ENCODE assay signal across 1 cellular context in genomic region chr4:183261953-183262775, GRCh38.
A peak's percentile ranks its signal among the peaks of the same experiment; 100 is the strongest.
TF ChIP-seq lines count a peak whose summit lies in the region.

No MANE protein-coding gene starts in this region.

TF ChIP-seq in HepG2, 621 proteins besides CTCF, POLR2A, EP300 and RAD21 (continued from another document and continues in another):
- no peak for TF ChIP-seq ZBTB40 (IDR thresholded peaks at IDR 0.05)
- TF ChIP-seq ZBTB40 (CRISPR knock-in tag; IDR thresholded peaks at IDR 0.05): no peak
- TF ChIP-seq TP53 (CRISPR knock-in tag; conservative IDR thresholded peaks at IDR 0.05): no peak
- no peak for TF ChIP-seq RCOR2 (CRISPR knock-in tag; IDR thresholded peaks at IDR 0.05)
- no peak for TF ChIP-seq NR2F1 (CRISPR knock-in tag; IDR thresholded peaks at IDR 0.05)
- no peak for TF ChIP-seq ZNF557 (CRISPR knock-in tag; IDR thresholded peaks at IDR 0.05)
- TF ChIP-seq GABPB1 (CRISPR knock-in tag; IDR thresholded peaks at IDR 0.05): no peak
- no peak for TF ChIP-seq RFX1 (IDR thresholded peaks at IDR 0.05)
- TF ChIP-seq HOXA9 (CRISPR knock-in tag; IDR thresholded peaks at IDR 0.05; ENCODE audit: borderline replicate concordance): no peak
- 0 out of 2 replicates have a peak, but pooled peaks have one; percentile 51 for TF ChIP-seq RNF219 (CRISPR knock-in tag; IDR thresholded peaks at IDR 0.05)
- TF ChIP-seq ELK4 (CRISPR knock-in tag; IDR thresholded peaks at IDR 0.05; ENCODE audit: borderline replicate concordance): no peak
- TF ChIP-seq NPAS2 (CRISPR knock-in tag; IDR thresholded peaks at IDR 0.05; ENCODE audit: borderline replicate concordance): no peak
- TF ChIP-seq SIX4 (CRISPR knock-in tag; IDR thresholded peaks at IDR 0.05): no peak
- TF ChIP-seq ARNTL (CRISPR knock-in tag; IDR thresholded peaks at IDR 0.05): no peak
- no peak for TF ChIP-seq ZMYM2 (CRISPR knock-in tag; IDR thresholded peaks at IDR 0.05)
- TF ChIP-seq HNRNPL (IDR thresholded peaks at IDR 0.05; ENCODE audit: low read depth, low read length): no peak
- TF ChIP-seq SOX5 (CRISPR knock-in tag; IDR thresholded peaks at IDR 0.05; ENCODE audit: borderline replicate concordance): no peak
- TF ChIP-seq ZNF136 (CRISPR knock-in tag; IDR thresholded peaks at IDR 0.05; ENCODE audit: low read depth): no peak
- no peak for TF ChIP-seq ZBTB3 (CRISPR knock-in tag; IDR thresholded peaks at IDR 0.05; ENCODE audit: borderline replicate concordance, low read depth)
- TF ChIP-seq ZNF780A (CRISPR knock-in tag; IDR thresholded peaks at IDR 0.05): no peak
- TF ChIP-seq CCAR2 (optimal IDR thresholded peaks at IDR 0.05; ENCODE audit: low read depth, low read length): no peak
- TF ChIP-seq GTF2F1 (IDR thresholded peaks at IDR 0.05; ENCODE audit: low read length): no peak
- no peak for TF ChIP-seq PBX3 (CRISPR knock-in tag; IDR thresholded peaks at IDR 0.05; ENCODE audit: borderline replicate concordance)
- TF ChIP-seq BCLAF1 (IDR thresholded peaks at IDR 0.05): no peak
- TF ChIP-seq SATB2 (CRISPR knock-in tag; IDR thresholded peaks at IDR 0.05): no peak
- TF ChIP-seq ZNF749 (CRISPR knock-in tag; IDR thresholded peaks at IDR 0.05; ENCODE audit: borderline replicate concordance): no peak
- TF ChIP-seq SYNCRIP (IDR thresholded peaks at IDR 0.05; ENCODE audit: insufficient read depth, low read depth, low read length): no peak
- no peak for TF ChIP-seq PPARG (CRISPR knock-in tag; conservative IDR thresholded peaks at IDR 0.05)
- TF ChIP-seq AKNA (CRISPR knock-in tag; IDR thresholded peaks at IDR 0.05; ENCODE audit: borderline replicate concordance): no peak
- no peak for TF ChIP-seq ZBTB33 (CRISPR knock-in tag; IDR thresholded peaks at IDR 0.05)
